8 cellular contexts compared by ENCODE assay signal in the genomic region with DNA sequence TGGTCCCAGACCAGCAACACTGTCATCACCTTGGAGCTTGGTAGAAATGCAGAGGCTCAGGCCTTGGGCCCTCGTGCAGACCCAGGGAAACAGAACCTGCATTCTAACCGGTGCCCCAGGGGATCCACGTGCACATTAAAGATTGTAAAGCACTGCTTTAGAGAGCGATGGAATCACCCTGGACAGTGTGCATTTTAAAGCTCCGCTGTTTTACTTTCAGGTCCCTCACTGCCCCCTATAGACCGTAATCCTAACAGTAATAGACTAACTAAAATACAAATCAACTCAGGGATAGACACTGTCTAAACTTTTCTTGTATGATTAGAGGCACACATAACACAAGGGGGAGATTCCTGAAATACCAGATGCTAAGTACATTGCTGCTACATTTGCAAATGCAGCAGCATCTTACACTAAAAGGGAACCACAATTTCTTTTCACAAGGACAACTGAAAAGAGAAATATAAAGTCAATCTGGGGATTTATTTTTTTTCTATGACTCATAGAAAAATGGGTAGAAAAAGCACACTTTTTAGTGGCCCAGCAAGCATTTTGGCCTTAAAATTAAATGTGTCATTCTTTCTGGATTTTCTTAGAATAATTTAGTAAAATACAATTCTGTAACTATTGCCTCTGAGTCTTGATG. TPM values are rescaled to one million over a fixed set of nuclear protein-coding genes. Genes with fewer than 3 reads are reported as not detected.
DNase-seq lines count a peak whose midpoint lies in the region; ATAC-seq and TF ChIP-seq lines count a peak whose summit lies in the region.

No MANE protein-coding gene starts in this region.

- H3K27ac ChIP-seq in C4-2B (no peak overlapping the region), VCaP (no peak overlapping the region)

- TF ChIP-seq CTCF in C4-2B (conservative IDR thresholded peaks at IDR 0.05) (peak; percentile 81), VCaP (conservative IDR thresholded peaks at IDR 0.05) (peak; percentile 89)

- H3K36me3 Mint-ChIP-seq in activated naive CD4-positive, alpha-beta T cell treated with anti-CD3 and anti-CD28 coated beads, Interleukin-2, amount 50 U/mL, for 72 hours: no peaks in the 10 kb centered on the region
- no peaks in the 10 kb centered on the region for H3K36me3 Mint-ChIP-seq in activated naive CD4-positive, alpha-beta T cell treated with anti-CD3 and anti-CD28 coated beads, Interleukin-2, amount 10 ng/mL, durations not matched to agents 7 days and 5 days

- ATAC-seq in activated naive CD4-positive, alpha-beta T cell treated with anti-CD3 and anti-CD28 coated beads, Interleukin-2, amount 50 U/mL, for 72 hours: no peak

- CTCF ChIA-PET in activated naive CD4-positive, alpha-beta T cell treated with anti-CD3 and anti-CD28 coated beads, Interleukin-2, amount 10 ng/mL, durations not matched to agents 7 days and 5 days (lab: Charles Lee): interaction anchor here (0.7 to 6.7 kb wide), 7 partner anchors 8 to 426 kb away, joined by 3 to 51 read pairs (median 5); no protein-coding TSS in a partner anchor

- no peak overlapping the region for H3K27ac Mint-ChIP-seq in activated naive CD4-positive, alpha-beta T cell treated with anti-CD3 and anti-CD28 coated beads, Interleukin-2, amount 50 U/mL, for 72 hours
- H3K27ac Mint-ChIP-seq in activated naive CD4-positive, alpha-beta T cell treated with anti-CD3 and anti-CD28 coated beads, Interleukin-2, amount 10 ng/mL, durations not matched to agents 7 days and 5 days: no peak overlapping the region

- peak; percentile 68 for DNase-seq in HT-29 (ENCODE audit: low spot score)
- DNase-seq in islet precursor cell: peak; percentile 56
- no peak for DNase-seq in activated naive CD4-positive, alpha-beta T cell treated with anti-CD3 and anti-CD28 coated beads, Interleukin-2, amount 50 U/mL, for 72 hours (ENCODE audit: low spot score in 2 of 2)
- DNase-seq in stimulated activated CD4-positive, alpha-beta T cell treated with anti-CD3 and anti-CD28 coated beads, Interleukin-2, amount 100 ng/mL, for 24 hours: no peak
- DNase-seq in GOT3 (lab: John Stamatoyannopoulos, UW): no peak
- no peak for DNase-seq in activated naive CD4-positive, alpha-beta T cell treated with anti-CD3 and anti-CD28 coated beads, Interleukin-2, amount 10 ng/mL, durations not matched to agents 7 days and 5 days

- no peaks in the 10 kb centered on the region for H3K4me1 Mint-ChIP-seq in activated naive CD4-positive, alpha-beta T cell treated with anti-CD3 and anti-CD28 coated beads, Interleukin-2, amount 10 ng/mL, durations not matched to agents 7 days and 5 days

- no peak overlapping the region for H3K4me3 Mint-ChIP-seq in activated naive CD4-positive, alpha-beta T cell treated with anti-CD3 and anti-CD28 coated beads, Interleukin-2, amount 10 ng/mL, durations not matched to agents 7 days and 5 days

- H3K27me3 Mint-ChIP-seq in activated naive CD4-positive, alpha-beta T cell treated with anti-CD3 and anti-CD28 coated beads, Interleukin-2, amount 10 ng/mL, durations not matched to agents 7 days and 5 days: peaks cover 11% of the 10 kb centered on the region

- no peaks in the 10 kb centered on the region for H3K9me3 Mint-ChIP-seq in activated naive CD4-positive, alpha-beta T cell treated with anti-CD3 and anti-CD28 coated beads, Interleukin-2, amount 50 U/mL, for 72 hours
- no peaks in the 10 kb centered on the region for H3K9me3 Mint-ChIP-seq in activated naive CD4-positive, alpha-beta T cell treated with anti-CD3 and anti-CD28 coated beads, Interleukin-2, amount 10 ng/mL, durations not matched to agents 7 days and 5 days

RNA-seq across cellular contexts. Expression of a gene that starts 10.5 kb away (rescaled TPM):
- not detected in 2 replicates for total RNA-seq in HT-29 (2014; rRNA removed; shearing (Covaris generic))
- not detected for total RNA-seq in activated naive CD4-positive, alpha-beta T cell treated with anti-CD3 and anti-CD28 coated beads, Interleukin-2, amount 50 U/mL, for 72 hours

Comparison
In these comparisons a context has a peak if more than half of its experiments do, and no peak if none do; other contexts are left out.
1. DNase-seq: peak in HT-29 (single experiment) and islet precursor cell (single experiment); none in activated naive CD4-positive, alpha-beta T cell treated with anti-CD3 and anti-CD28 coated beads, Interleukin-2, amount 50 U/mL, for 72 hours (0 of 2), stimulated activated CD4-positive, alpha-beta T cell treated with anti-CD3 and anti-CD28 coated beads, Interleukin-2, amount 100 ng/mL, for 24 hours (0 of 2), GOT3 (single experiment) and activated naive CD4-positive, alpha-beta T cell treated with anti-CD3 and anti-CD28 coated beads, Interleukin-2, amount 10 ng/mL, durations not matched to agents 7 days and 5 days (single experiment).